ENCODE assay signal across 18 cellular contexts in the genomic region with DNA sequence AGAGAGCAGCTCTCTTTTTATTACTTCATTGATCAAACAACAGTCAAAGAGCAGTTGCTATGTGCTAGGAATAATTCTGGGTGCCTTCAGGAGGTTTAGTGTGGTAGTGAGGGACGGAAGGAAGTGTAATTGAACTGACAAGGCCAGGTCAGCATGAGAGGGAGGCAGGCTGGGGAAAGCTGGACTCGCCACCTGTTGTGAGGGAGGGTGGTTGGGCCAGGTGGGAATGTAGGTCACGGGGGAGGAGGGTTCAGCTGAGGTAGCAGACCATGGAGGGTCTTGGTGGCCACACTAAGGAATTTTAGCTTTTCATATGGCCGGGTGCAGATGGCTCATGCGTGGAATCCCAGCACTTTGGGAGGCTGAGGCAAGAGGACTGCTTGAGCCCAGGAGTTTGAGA. TPM values are rescaled to one million over a fixed set of nuclear protein-coding genes. Genes with fewer than 3 reads are reported as not detected.
A peak's percentile ranks its signal among the peaks of the same experiment; 100 is the strongest.
DNase-seq lines count a peak whose midpoint lies in the region; ATAC-seq lines count a peak whose summit lies in the region.
"Had no signal": no experiment of that assay in that cellular context is flagged by ENCODE, and none has a peak within 500 bp of the region (broad histone marks: within the 10 kb centered on the region; RNA-seq: fewer than 3 reads in every experiment).

No MANE protein-coding gene starts in this region.

- H3K36me3 Mint-ChIP-seq in activated CD8-positive, alpha-beta memory T cell treated with anti-CD3 and anti-CD28 coated beads, Interleukin-2, amount 10 ng/mL, durations not matched to agents 7 days and 5 days, result no peaks in the 10 kb centered on the region

- ATAC-seq in activated CD8-positive, alpha-beta memory T cell treated with anti-CD3 and anti-CD28 coated beads, Interleukin-2, amount 10 ng/mL, durations not matched to agents 7 days and 5 days, result no peak
- ATAC-seq in GM18909 (IDR thresholded peaks at IDR 0.05; ENCODE audit: poor library complexity, unreplicated experiment), result no peak
- ATAC-seq: activated T-cell treated with anti-CD3 and anti-CD28 coated beads, Interleukin-2, amount 50 U/mL, for 72 hours had no signal

- H3K4me1 Mint-ChIP-seq in activated CD8-positive, alpha-beta memory T cell treated with anti-CD3 and anti-CD28 coated beads, Interleukin-2, amount 10 ng/mL, durations not matched to agents 7 days and 5 days, result peaks cover 15% of the 10 kb centered on the region

- CTCF ChIA-PET in activated CD8-positive, alpha-beta memory T cell treated with anti-CD3 and anti-CD28 coated beads, Interleukin-2, amount 10 ng/mL, durations not matched to agents 7 days and 5 days (lab: Charles Lee), result interaction anchor here (1.8 to 4.5 kb wide), 2 partner anchors 52 to 58 kb away, joined by 6 to 23 read pairs; a partner anchor contains a TSS

- no peak overlapping the region for H3K4me3 ChIP-seq in skeletal muscle tissue (ENCODE audit: low read length in 3 of 3)
- H3K4me3 ChIP-seq: adrenal gland, GM23248, thyroid gland had no signal

- H3K27ac Mint-ChIP-seq in activated CD8-positive, alpha-beta memory T cell treated with anti-CD3 and anti-CD28 coated beads, Interleukin-2, amount 10 ng/mL, durations not matched to agents 7 days and 5 days, result no peak overlapping the region

- H3K9ac ChIP-seq in skeletal muscle tissue (ENCODE audit: low read depth in 1 of 3, low read length in 3 of 3), result peak overlapping the region; percentile 11 to 71 (median 33)
- H3K9ac ChIP-seq: GM23248 had no signal

- no peaks in the 10 kb centered on the region for H3K27me3 ChIP-seq in skeletal muscle tissue (ENCODE audit: control insufficient read depth in 3 of 3, insufficient read depth in 3 of 3, low read length in 3 of 3)
- H3K27me3 ChIP-seq: adrenal gland, BE2C, thyroid gland had no signal

- H3K9me3 Mint-ChIP-seq in activated CD8-positive, alpha-beta memory T cell treated with anti-CD3 and anti-CD28 coated beads, Interleukin-2, amount 10 ng/mL, durations not matched to agents 7 days and 5 days (ENCODE audit: low read depth), result no peaks in the 10 kb centered on the region
- H3K9me3 Mint-ChIP-seq: activated T-cell treated with anti-CD3 and anti-CD28 coated beads, Interleukin-2, amount 50 U/mL, for 72 hours had no signal

- no peak overlapping the region for H3K4me3 Mint-ChIP-seq in activated CD8-positive, alpha-beta memory T cell treated with anti-CD3 and anti-CD28 coated beads, Interleukin-2, amount 10 ng/mL, durations not matched to agents 7 days and 5 days

- H3K27me3 Mint-ChIP-seq in activated CD8-positive, alpha-beta memory T cell treated with anti-CD3 and anti-CD28 coated beads, Interleukin-2, amount 10 ng/mL, durations not matched to agents 7 days and 5 days, result peaks cover 16% of the 10 kb centered on the region

- peak; percentile 72 for DNase-seq in NCI-H2196 treated with DMSO at 0.1 percent for 48 hours (lab: John Stamatoyannopoulos, UW; ENCODE audit: unreplicated experiment)
- DNase-seq in NCI-H2196 (lab: John Stamatoyannopoulos, UW; ENCODE audit: unreplicated experiment), result no peak
- peak; percentile 40 for DNase-seq in activated CD8-positive, alpha-beta memory T cell treated with anti-CD3 and anti-CD28 coated beads, Interleukin-2, amount 10 ng/mL, durations not matched to agents 7 days and 5 days
- DNase-seq in left kidney (ENCODE audit: low read depth, low spot score), result peak; percentile 49
- DNase-seq in NCI-H226, result no peak
- no peak for DNase-seq in C1 segment of cervical spinal cord (lab: John Stamatoyannopoulos, UW)
- DNase-seq: activated T-cell treated with anti-CD3 and anti-CD28 coated beads, Interleukin-2, amount 50 U/mL, for 72 hours; BE2C; foreskin fibroblast; GM23248; Karpas-422; left colon; small intestine had no signal

- H3K36me3 ChIP-seq in skeletal muscle tissue (ENCODE audit: control insufficient read depth in 3 of 3, insufficient read depth in 3 of 3, low read length in 3 of 3), result peaks cover 13 to 22% (median 20%) of the 10 kb centered on the region in 3 donors
- H3K36me3 ChIP-seq: BE2C had no signal

- peaks cover 17 to 30% (median 29%) of the 10 kb centered on the region in 3 donors for H3K4me1 ChIP-seq in skeletal muscle tissue (ENCODE audit: control insufficient read depth in 3 of 3, insufficient read depth in 3 of 3, low read length in 3 of 3)

- H3K9me3 ChIP-seq in skeletal muscle tissue (ENCODE audit: control insufficient read depth in 3 of 3, low read length in 3 of 3), result no peaks in the 10 kb centered on the region
- H3K9me3 ChIP-seq: adrenal gland, BE2C, thyroid gland had no signal

- peak overlapping the region; percentile 39 for H3K27ac ChIP-seq in skeletal muscle tissue (ENCODE audit: low read depth, low read length)
- H3K27ac ChIP-seq: 22Rv1, GM23248, thyroid gland had no signal

RNA-seq across cellular contexts. Expression of a gene that starts 1.5 kb away (rescaled TPM):
- total RNA-seq in activated CD8-positive, alpha-beta memory T cell treated with anti-CD3 and anti-CD28 coated beads, Interleukin-2, amount 10 ng/mL, durations not matched to agents 7 days and 5 days, result under 1 TPM; 0.47 to 0.70 TPM
- 14.1 TPM for total RNA-seq in skeletal muscle tissue

RNA-seq across cellular contexts. Expression of a gene that starts 57.8 kb away (rescaled TPM):
- 10 to 100 TPM; 48.2 to 62.3 TPM for total RNA-seq in activated CD8-positive, alpha-beta memory T cell treated with anti-CD3 and anti-CD28 coated beads, Interleukin-2, amount 10 ng/mL, durations not matched to agents 7 days and 5 days
- 35.0 TPM for total RNA-seq in skeletal muscle tissue

Comparison
In these comparisons a context has a peak if more than half of its experiments do, and no peak if none do; other contexts are left out.
1. DNase-seq: peak in NCI-H2196 treated with DMSO at 0.1 percent for 48 hours (single experiment), activated CD8-positive, alpha-beta memory T cell treated with anti-CD3 and anti-CD28 coated beads, Interleukin-2, amount 10 ng/mL, durations not matched to agents 7 days and 5 days (single experiment) and left kidney (single experiment); none in NCI-H2196 (single experiment), NCI-H226 (single experiment) and C1 segment of cervical spinal cord (0 of 14).